Comparison of ENCODE assay signal across 8 cellular contexts in genomic region chr6:118651282-118652050, GRCh38. TPM values are rescaled to one million over a fixed set of nuclear protein-coding genes. Genes with fewer than 3 reads are reported as not detected.
DNase-seq lines count a peak whose midpoint lies in the region; ATAC-seq and TF ChIP-seq lines count a peak whose summit lies in the region.

TSS of gene CEP85L (minus strand) at chr6:118651591. CDS start at chr6:118651269, 322 bp downstream.

- CTCF ChIA-PET in activated B cell treated with CpG ODN at 0.5 μM for 24 hours (lab: Charles Lee): interaction anchor here (0.9 to 1.1 kb wide), 3 partner anchors 58 to 86 kb away, joined by 3 read pairs; no protein-coding TSS in a partner anchor

- H3K4me1 Mint-ChIP-seq in activated B cell treated with CpG ODN at 0.5 μM for 24 hours: peaks cover 22% of the 10 kb centered on the region

- DNase-seq in AG09309 (ENCODE audit: low read depth) (peak; percentile 34), NCI-H345 (lab: John Stamatoyannopoulos, UW) (peak; percentile 95), activated B cell treated with CpG ODN at 0.5 μM for 24 hours (peak; percentile 85), cardiac fibroblast (ENCODE audit: low read depth in 2 of 2) (peak; percentile 86 to 93), inferior parietal cortex (ENCODE audit: extremely low spot score) (peak; percentile 87)
- peak; percentile 81 to 87 for DNase-seq in stimulated activated CD4-positive, alpha-beta T cell treated with anti-CD3 and anti-CD28 coated beads, Interleukin-12 subunit alpha, Interleukin-12 subunit beta, amount 100 ng/mL, for 24 hours (ENCODE audit: low read depth in 2 of 2)

- ATAC-seq in GM19025 (IDR thresholded peaks at IDR 0.05; ENCODE audit: low read depth, unreplicated experiment) (peak; percentile 85), HG03280 (IDR thresholded peaks at IDR 0.05; ENCODE audit: unreplicated experiment) (peak; percentile 90), activated B cell treated with CpG ODN at 0.5 μM for 24 hours (ENCODE audit: low read depth) (peak; percentile 91)

- peak within 1 kb of the TSS; percentile 98 for H3K4me3 Mint-ChIP-seq in activated B cell treated with CpG ODN at 0.5 μM for 24 hours

- H3K9me3 Mint-ChIP-seq in activated B cell treated with CpG ODN at 0.5 μM for 24 hours: no peaks in the 10 kb centered on the region

- no peaks in the 10 kb centered on the region for H3K27me3 Mint-ChIP-seq in activated B cell treated with CpG ODN at 0.5 μM for 24 hours

- intact Hi-C loops in activated B cell treated with CpG ODN at 0.5 μM for 24 hours (cut with micrococcal nuclease): loop anchor here (1.0 to 5.0 kb wide), 9 partner anchors 9 to 1049 kb away; partner anchors contain the start of genes ASF1A, GOPC, MAN1A1 and MCM9

- POLR2A ChIA-PET in activated B cell treated with CpG ODN at 0.5 μM for 24 hours (lab: Charles Lee): interaction anchor here (0.5 to 1.8 kb wide), 16 partner anchors 8 to 1050 kb away, joined by 3 to 46 read pairs (median 4); partner anchors contain the start of genes GOPC and MCM9

- peaks cover 3% of the 10 kb centered on the region for H3K36me3 Mint-ChIP-seq in activated B cell treated with CpG ODN at 0.5 μM for 24 hours (ENCODE audit: low read depth)

- TF ChIP-seq CTCF in AG09309 (IDR thresholded peaks at IDR 0.05; ENCODE audit: control insufficient read depth, insufficient read depth, low read depth, low read length, missing control alignments) (no peak), activated B cell treated with CpG ODN at 0.5 μM for 24 hours (IDR thresholded peaks at IDR 0.05) (no peak), cardiac fibroblast (IDR thresholded peaks at IDR 0.05; ENCODE audit: low read depth, low read length) (no peak)

- H3K27ac Mint-ChIP-seq in activated B cell treated with CpG ODN at 0.5 μM for 24 hours: peak within 1 kb of the TSS; percentile 93

- H3K4me3 ChIP-seq in AG09309 (ENCODE audit: control insufficient read depth, low read depth, low read length) (peak within 1 kb of the TSS; percentile 64), cardiac fibroblast (replicated peaks in 1 of 2; ENCODE audit: low read depth in 2 of 2, low read length in 2 of 2) (peak within 1 kb of the TSS; percentile 77 to 91)

RNA-seq across cellular contexts. Expression of gene CEP85L, which starts in this region (rescaled TPM):
- total RNA-seq in activated B cell treated with CpG ODN at 0.5 μM for 24 hours: 14.6 and 21.8 TPM in 2 replicates

Comparison
In these comparisons a context has a peak if more than half of its experiments do, and no peak if none do; other contexts are left out.
1. Peak in every context shown above with its lines: DNase-seq, ATAC-seq and H3K4me3 ChIP-seq.
2. DNase-seq: peak in every context shown above with its lines; median percentile 95 in NCI-H345; 90 in cardiac fibroblast; 87 in inferior parietal cortex; 85 in activated B cell treated with CpG ODN at 0.5 μM for 24 hours; 84 in stimulated activated CD4-positive, alpha-beta T cell treated with anti-CD3 and anti-CD28 coated beads, Interleukin-12 subunit alpha, Interleukin-12 subunit beta, amount 100 ng/mL, for 24 hours; 34 in AG09309.